Comparison of ENCODE assay signal across 8 cellular contexts in the genomic region with DNA sequence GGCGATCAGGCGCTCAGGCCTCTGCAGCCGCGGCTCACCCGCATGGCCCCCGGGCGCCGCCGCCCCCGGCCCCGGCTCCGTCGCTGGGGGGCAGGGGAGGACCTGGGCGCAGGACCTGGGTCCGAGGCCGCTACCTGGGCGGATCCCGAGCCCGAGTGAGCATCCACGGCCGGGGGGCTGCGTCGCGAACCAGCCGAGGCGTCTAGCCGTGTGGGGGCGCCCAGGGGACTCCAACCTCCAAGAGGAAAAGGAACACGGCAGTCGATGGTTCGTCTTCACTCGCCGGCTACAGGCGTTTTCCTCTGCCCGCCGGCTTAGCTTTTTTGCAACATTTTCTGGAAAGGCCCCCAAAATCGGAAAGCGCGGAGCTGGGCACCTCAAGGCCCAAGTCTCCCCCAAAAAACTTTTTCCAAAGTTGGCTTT. TPM values are rescaled to one million over a fixed set of nuclear protein-coding genes. Genes with fewer than 3 reads are reported as not detected.
DNase-seq lines count a peak whose midpoint lies in the region; ATAC-seq and TF ChIP-seq lines count a peak whose summit lies in the region.

No MANE protein-coding gene starts in this region.

- dilution Hi-C loops in mammary epithelial cell (cut with HindIII; ENCODE audit: low sequenced_read_pairs) = loop anchor here (25.0 kb wide), 1 partner anchor 268 kb away; a partner anchor contains a TSS

- intact Hi-C loops in mammary epithelial cell (cut with micrococcal nuclease) (loop anchor here (2.0 kb wide), 1 partner anchor 65 kb away; no protein-coding TSS in a partner anchor), sciatic nerve (cut with DNase I) (loop anchor here (5.0 kb wide), 1 partner anchor 72 kb away; no protein-coding TSS in a partner anchor)

- H3K4me3 ChIP-seq in mammary epithelial cell (replicated peaks in 1 of 3; ENCODE audit: insufficient read depth in 1 of 3, low read depth in 2 of 3, low read length in 3 of 3) = peak overlapping the region; percentile 64 to 74 (median 70)
- peak overlapping the region; percentile 6 for H3K4me3 ChIP-seq in mononuclear cell (ENCODE audit: low read length)

- H3K79me2 ChIP-seq in mammary epithelial cell (ENCODE audit: insufficient read depth, low read length) = peaks cover 36% of the 10 kb centered on the region

- H3K4me2 ChIP-seq in mammary epithelial cell (ENCODE audit: insufficient read depth, low read depth, low read length) = peak overlapping the region; percentile 93

- peaks cover 56% of the 10 kb centered on the region for H3K27me3 Mint-ChIP-seq in stimulated activated naive CD8-positive, alpha-beta T cell treated with anti-CD3 and anti-CD28 coated beads, Interleukin-15, Interleukin-2, amounts not matched to agents 100 ng/mL and 50 ng/mL, for 24 hours

- TF ChIP-seq CTCF in mammary epithelial cell (conservative IDR thresholded peaks at IDR 0.05 in 1 of 2, IDR thresholded peaks at IDR 0.05 in 1 of 2; ENCODE audit: extremely low read depth in 1 of 2, insufficient read depth in 1 of 2, low read depth in 1 of 2, low read length in 2 of 2) = no peak

- no peaks in the 10 kb centered on the region for H3K9me3 ChIP-seq in mammary epithelial cell (replicated peaks; ENCODE audit: insufficient read depth, low read length)
- no peaks in the 10 kb centered on the region for H3K9me3 ChIP-seq in mononuclear cell (ENCODE audit: low read depth, low read length)

- no peaks in the 10 kb centered on the region for H3K9me3 Mint-ChIP-seq in stimulated activated naive CD8-positive, alpha-beta T cell treated with anti-CD3 and anti-CD28 coated beads, Interleukin-15, Interleukin-2, amounts not matched to agents 100 ng/mL and 50 ng/mL, for 24 hours

- in situ Hi-C loops in mammary epithelial cell (cut with MboI; ENCODE audit: low sequenced_read_pairs in 2 of 2) = no loop called here

- H3K4me1 ChIP-seq in mammary epithelial cell (ENCODE audit: insufficient read depth, low read length) = peaks cover 35% of the 10 kb centered on the region
- peaks cover 43% of the 10 kb centered on the region for H3K4me1 ChIP-seq in mononuclear cell (ENCODE audit: insufficient read depth, low read length)

- peak overlapping the region; percentile 62 for H2AFZ ChIP-seq in mammary epithelial cell (ENCODE audit: low read depth, low read length)

- no peaks in the 10 kb centered on the region for H4K20me1 ChIP-seq in mammary epithelial cell (ENCODE audit: insufficient read depth, low read length)

- H3K27ac ChIP-seq in mammary epithelial cell (ENCODE audit: insufficient read depth, low read depth, low read length) = no peak overlapping the region

- no peaks in the 10 kb centered on the region for H3K36me3 Mint-ChIP-seq in stimulated activated naive CD8-positive, alpha-beta T cell treated with anti-CD3 and anti-CD28 coated beads, Interleukin-15, Interleukin-2, amounts not matched to agents 100 ng/mL and 50 ng/mL, for 24 hours (ENCODE audit: low read depth)

- no peak for ATAC-seq in stimulated activated naive CD8-positive, alpha-beta T cell treated with anti-CD3 and anti-CD28 coated beads, Interleukin-15, Interleukin-2, amounts not matched to agents 100 U/mL and 50 U/mL, for 24 hours
- no peak for ATAC-seq in GM18867 (IDR thresholded peaks at IDR 0.05; ENCODE audit: unreplicated experiment)
- no peak for ATAC-seq in sciatic nerve

- H3K4me3 Mint-ChIP-seq in stimulated activated naive CD8-positive, alpha-beta T cell treated with anti-CD3 and anti-CD28 coated beads, Interleukin-15, Interleukin-2, amounts not matched to agents 100 ng/mL and 50 ng/mL, for 24 hours = peak overlapping the region; percentile 77

- CTCF ChIA-PET in mammary epithelial cell (lab: Charles Lee; ENCODE audit: low non-redundant PET) = no interaction called here

- H3K4me1 Mint-ChIP-seq in stimulated activated naive CD8-positive, alpha-beta T cell treated with anti-CD3 and anti-CD28 coated beads, Interleukin-15, Interleukin-2, amounts not matched to agents 100 ng/mL and 50 ng/mL, for 24 hours (ENCODE audit: low read depth) = peaks cover 45% of the 10 kb centered on the region

- no TSS peak for BruUV-seq in mammary epithelial cell (replicated peaks; lab: Mats Ljungman, UMichigan)

- no CpG with 5 or more reads among the region's 39 CpGs for WGBS in mammary epithelial cell (ENCODE audit: low coverage, missing lambda C conversion rate)

- no peak overlapping the region for H3K27ac Mint-ChIP-seq in stimulated activated naive CD8-positive, alpha-beta T cell treated with anti-CD3 and anti-CD28 coated beads, Interleukin-15, Interleukin-2, amounts not matched to agents 100 ng/mL and 50 ng/mL, for 24 hours

- peak overlapping the region; percentile 38 for H3K9ac ChIP-seq in mammary epithelial cell (ENCODE audit: insufficient read depth, low read length)

- no peaks in the 10 kb centered on the region for H3K36me3 ChIP-seq in mammary epithelial cell (ENCODE audit: insufficient read depth, low read length)

- H3K27me3 ChIP-seq in mammary epithelial cell (ENCODE audit: insufficient read depth, low read length) (no peaks in the 10 kb centered on the region), mononuclear cell (ENCODE audit: insufficient read depth, low read length) (peaks cover 49% of the 10 kb centered on the region)

- DNase-seq in stimulated activated naive CD8-positive, alpha-beta T cell treated with anti-CD3 and anti-CD28 coated beads, Interleukin-15, Interleukin-2, amounts not matched to agents 100 U/mL and 50 U/mL, for 24 hours = no peak
- DNase-seq in mammary epithelial cell (peak; percentile 43), sciatic nerve (ENCODE audit: low spot score) (no peak), NCI-H345 (lab: John Stamatoyannopoulos, UW) (no peak), H4 (ENCODE audit: low spot score) (no peak)

RNA-seq across cellular contexts. Expression of a gene that starts 0.7 kb away (rescaled TPM):
- total RNA-seq in mammary epithelial cell (10 to 100 TPM; 11.2 to 29.2 TPM), mononuclear cell (1.2 TPM), sciatic nerve (24.2 TPM)
- polyA plus RNA-seq in mammary epithelial cell = 9.1 TPM
- polyA minus RNA-seq in mammary epithelial cell = 32.0 TPM
- 0.14 TPM in 1 of 2 replicates, not detected in the other for total RNA-seq in H4 (2014; rRNA removed; shearing (Covaris generic))
